In the genomic region with DNA sequence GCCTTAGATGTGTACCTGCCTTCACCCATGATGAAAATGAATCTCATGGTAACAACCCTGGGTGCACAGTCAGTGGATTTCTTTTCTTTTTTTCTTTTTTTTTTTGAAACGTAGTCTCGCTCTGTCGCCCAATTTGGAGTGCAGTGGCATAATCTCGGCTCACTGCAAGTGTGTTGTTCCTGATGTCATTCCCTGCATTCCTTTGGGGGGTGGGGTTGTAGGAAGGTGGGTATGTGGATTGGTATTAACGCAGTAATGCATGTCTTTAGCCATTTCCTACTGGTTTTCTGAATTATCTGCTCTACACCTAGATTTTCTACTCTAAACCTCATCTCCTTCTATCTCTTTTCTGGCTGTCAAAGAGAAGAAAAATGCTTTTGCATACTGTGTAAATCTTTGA, we compare ENCODE assay signal across 20 cellular contexts.
"Had no signal": no experiment of that assay in that cellular context is flagged by ENCODE, and none has a peak within 500 bp of the region (broad histone marks: within the 10 kb centered on the region; RNA-seq: fewer than 3 reads in every experiment).

No MANE protein-coding gene starts in this region.

- H3K4me2 ChIP-seq: smooth muscle cell had no signal

- H3K27ac ChIP-seq: adrenal gland, ascending aorta, brain microvascular endothelial cell, parathyroid adenoma, sigmoid colon, stomach, suprapubic skin, transverse colon had no signal

- H3K9ac ChIP-seq: parathyroid adenoma had no signal

- H3K4me1 ChIP-seq: adrenal gland, ascending aorta, parathyroid adenoma, sigmoid colon, stomach, suprapubic skin, transverse colon had no signal

- DNase-seq: activated B cell treated with CpG ODN at 0.5 μM for 24 hours; activated CD4-positive, alpha-beta T cell treated with anti-CD3 and anti-CD28 coated beads for 36 hours; activated CD4-positive, alpha-beta T cell treated with anti-CD3 and anti-CD28 coated beads, Interleukin-2, amount 50 U/mL, for 48 hours; activated CD8-positive, alpha-beta memory T cell treated with anti-CD3 and anti-CD28 coated beads, Interleukin-2, amount 50 U/mL, for 48 hours; activated naive CD4-positive, alpha-beta T cell; activated T-cell treated with anti-CD3 and anti-CD28 coated beads, Interleukin-2, amount 50 U/mL, for 4 hours; adrenal gland; brain microvascular endothelial cell; effector memory CD4-positive, alpha-beta T cell; head of caudate nucleus; kidney glomerular epithelial cell; sigmoid colon; stimulated activated CD4-positive, alpha-beta T cell treated with anti-CD3 and anti-CD28 coated beads, Interleukin-15, amount 100 ng/mL, for 24 hours; stomach; T-helper 9 cell; transverse colon had no signal

- H3K79me2 ChIP-seq: parathyroid adenoma had no signal

- H3K9me3 ChIP-seq: adrenal gland, ascending aorta, sigmoid colon, suprapubic skin, transverse colon had no signal

- H3K36me3 ChIP-seq: adrenal gland, ascending aorta, brain microvascular endothelial cell, sigmoid colon, stomach, suprapubic skin, transverse colon had no signal

- H3K27me3 ChIP-seq: ascending aorta, brain microvascular endothelial cell, sigmoid colon had no signal

- H3K4me3 ChIP-seq: adrenal gland, ascending aorta, sigmoid colon, smooth muscle cell, stomach, suprapubic skin, transverse colon had no signal
